Comparison of ENCODE assay signal across 2 cellular contexts in the genomic region with DNA sequence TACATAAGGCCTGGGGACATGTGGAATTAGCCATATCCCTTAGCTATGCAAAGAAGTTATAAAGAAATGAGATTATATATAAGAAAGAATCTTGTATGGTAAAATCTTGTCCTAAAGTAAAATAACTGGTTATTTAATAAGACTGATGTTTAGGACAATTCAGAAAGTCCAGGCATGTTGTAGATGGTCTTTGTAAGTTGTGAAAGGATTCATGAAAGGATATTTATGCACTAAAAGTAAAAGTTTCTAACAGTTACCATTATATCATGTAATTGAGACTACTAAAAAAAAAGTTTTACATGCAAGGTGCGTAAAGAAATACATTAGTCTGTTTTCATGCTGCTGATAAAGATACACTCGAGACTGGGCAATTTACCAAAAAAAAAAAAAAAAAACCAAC.
TF ChIP-seq lines count a peak whose summit lies in the region.

No MANE protein-coding gene starts in this region.

TF ChIP-seq in SK-N-SH treated with all-trans-retinoic acid at 6 μM for 48 hours, 23 proteins besides CTCF, POLR2A, EP300 and RAD21 (continued from another document):
- TF ChIP-seq TCF4 (CRISPR knock-in tag; IDR thresholded peaks at IDR 0.05; ENCODE audit: borderline replicate concordance), result no peak
- TF ChIP-seq ZNF565 (CRISPR knock-in tag; conservative IDR thresholded peaks at IDR 0.05; ENCODE audit: low read depth), result no peak
- TF ChIP-seq, protein P1, sequence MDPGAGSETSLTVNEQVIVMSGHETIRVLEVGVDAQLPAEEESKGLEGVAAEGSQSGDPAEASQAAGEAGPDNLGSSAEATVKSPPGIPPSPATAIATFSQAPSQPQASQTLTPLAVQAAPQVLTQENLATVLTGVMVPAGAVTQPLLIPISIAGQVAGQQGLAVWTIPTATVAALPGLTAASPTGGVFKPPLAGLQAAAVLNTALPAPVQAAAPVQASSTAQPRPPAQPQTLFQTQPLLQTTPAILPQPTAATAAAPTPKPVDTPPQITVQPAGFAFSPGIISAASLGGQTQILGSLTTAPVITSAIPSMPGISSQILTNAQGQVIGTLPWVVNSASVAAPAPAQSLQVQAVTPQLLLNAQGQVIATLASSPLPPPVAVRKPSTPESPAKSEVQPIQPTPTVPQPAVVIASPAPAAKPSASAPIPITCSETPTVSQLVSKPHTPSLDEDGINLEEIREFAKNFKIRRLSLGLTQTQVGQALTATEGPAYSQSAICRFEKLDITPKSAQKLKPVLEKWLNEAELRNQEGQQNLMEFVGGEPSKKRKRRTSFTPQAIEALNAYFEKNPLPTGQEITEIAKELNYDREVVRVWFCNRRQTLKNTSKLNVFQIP (CRISPR knock-in tag; IDR thresholded peaks at IDR 0.05; ENCODE audit: borderline replicate concordance, low read depth), result no peak
- TF ChIP-seq RARB (CRISPR knock-in tag; IDR thresholded peaks at IDR 0.05), result no peak
- no peak for TF ChIP-seq PPARA (CRISPR knock-in tag; IDR thresholded peaks at IDR 0.05; ENCODE audit: borderline replicate concordance)
- no peak for TF ChIP-seq ESRRG (CRISPR knock-in tag; IDR thresholded peaks at IDR 0.05)
- no peak for TF ChIP-seq ISL1 (CRISPR knock-in tag; IDR thresholded peaks at IDR 0.05)
- no peak for TF ChIP-seq ZFP30 (CRISPR knock-in tag; IDR thresholded peaks at IDR 0.05)
- TF ChIP-seq, protein P2, sequence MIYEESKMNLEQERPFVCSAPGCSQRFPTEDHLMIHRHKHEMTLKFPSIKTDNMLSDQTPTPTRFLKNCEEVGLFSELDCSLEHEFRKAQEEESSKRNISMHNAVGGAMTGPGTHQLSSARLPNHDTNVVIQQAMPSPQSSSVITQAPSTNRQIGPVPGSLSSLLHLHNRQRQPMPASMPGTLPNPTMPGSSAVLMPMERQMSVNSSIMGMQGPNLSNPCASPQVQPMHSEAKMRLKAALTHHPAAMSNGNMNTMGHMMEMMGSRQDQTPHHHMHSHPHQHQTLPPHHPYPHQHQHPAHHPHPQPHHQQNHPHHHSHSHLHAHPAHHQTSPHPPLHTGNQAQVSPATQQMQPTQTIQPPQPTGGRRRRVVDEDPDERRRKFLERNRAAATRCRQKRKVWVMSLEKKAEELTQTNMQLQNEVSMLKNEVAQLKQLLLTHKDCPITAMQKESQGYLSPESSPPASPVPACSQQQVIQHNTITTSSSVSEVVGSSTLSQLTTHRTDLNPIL (CRISPR knock-in tag; IDR thresholded peaks at IDR 0.05; ENCODE audit: low read depth), result no peak
- TF ChIP-seq, protein P3, sequence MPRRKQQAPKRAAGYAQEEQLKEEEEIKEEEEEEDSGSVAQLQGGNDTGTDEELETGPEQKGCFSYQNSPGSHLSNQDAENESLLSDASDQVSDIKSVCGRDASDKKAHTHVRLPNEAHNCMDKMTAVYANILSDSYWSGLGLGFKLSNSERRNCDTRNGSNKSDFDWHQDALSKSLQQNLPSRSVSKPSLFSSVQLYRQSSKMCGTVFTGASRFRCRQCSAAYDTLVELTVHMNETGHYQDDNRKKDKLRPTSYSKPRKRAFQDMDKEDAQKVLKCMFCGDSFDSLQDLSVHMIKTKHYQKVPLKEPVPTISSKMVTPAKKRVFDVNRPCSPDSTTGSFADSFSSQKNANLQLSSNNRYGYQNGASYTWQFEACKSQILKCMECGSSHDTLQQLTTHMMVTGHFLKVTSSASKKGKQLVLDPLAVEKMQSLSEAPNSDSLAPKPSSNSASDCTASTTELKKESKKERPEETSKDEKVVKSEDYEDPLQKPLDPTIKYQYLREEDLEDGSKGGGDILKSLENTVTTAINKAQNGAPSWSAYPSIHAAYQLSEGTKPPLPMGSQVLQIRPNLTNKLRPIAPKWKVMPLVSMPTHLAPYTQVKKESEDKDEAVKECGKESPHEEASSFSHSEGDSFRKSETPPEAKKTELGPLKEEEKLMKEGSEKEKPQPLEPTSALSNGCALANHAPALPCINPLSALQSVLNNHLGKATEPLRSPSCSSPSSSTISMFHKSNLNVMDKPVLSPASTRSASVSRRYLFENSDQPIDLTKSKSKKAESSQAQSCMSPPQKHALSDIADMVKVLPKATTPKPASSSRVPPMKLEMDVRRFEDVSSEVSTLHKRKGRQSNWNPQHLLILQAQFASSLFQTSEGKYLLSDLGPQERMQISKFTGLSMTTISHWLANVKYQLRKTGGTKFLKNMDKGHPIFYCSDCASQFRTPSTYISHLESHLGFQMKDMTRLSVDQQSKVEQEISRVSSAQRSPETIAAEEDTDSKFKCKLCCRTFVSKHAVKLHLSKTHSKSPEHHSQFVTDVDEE (CRISPR knock-in tag; IDR thresholded peaks at IDR 0.05), result no peak
- TF ChIP-seq ZNF8 (CRISPR knock-in tag; IDR thresholded peaks at IDR 0.05), result no peak
- TF ChIP-seq BACH2 (CRISPR knock-in tag; IDR thresholded peaks at IDR 0.05; ENCODE audit: borderline replicate concordance), result no peak

TF ChIP-seq in K562, 482 proteins besides CTCF, POLR2A, EP300 and RAD21:
- TF ChIP-seq, protein P4, sequence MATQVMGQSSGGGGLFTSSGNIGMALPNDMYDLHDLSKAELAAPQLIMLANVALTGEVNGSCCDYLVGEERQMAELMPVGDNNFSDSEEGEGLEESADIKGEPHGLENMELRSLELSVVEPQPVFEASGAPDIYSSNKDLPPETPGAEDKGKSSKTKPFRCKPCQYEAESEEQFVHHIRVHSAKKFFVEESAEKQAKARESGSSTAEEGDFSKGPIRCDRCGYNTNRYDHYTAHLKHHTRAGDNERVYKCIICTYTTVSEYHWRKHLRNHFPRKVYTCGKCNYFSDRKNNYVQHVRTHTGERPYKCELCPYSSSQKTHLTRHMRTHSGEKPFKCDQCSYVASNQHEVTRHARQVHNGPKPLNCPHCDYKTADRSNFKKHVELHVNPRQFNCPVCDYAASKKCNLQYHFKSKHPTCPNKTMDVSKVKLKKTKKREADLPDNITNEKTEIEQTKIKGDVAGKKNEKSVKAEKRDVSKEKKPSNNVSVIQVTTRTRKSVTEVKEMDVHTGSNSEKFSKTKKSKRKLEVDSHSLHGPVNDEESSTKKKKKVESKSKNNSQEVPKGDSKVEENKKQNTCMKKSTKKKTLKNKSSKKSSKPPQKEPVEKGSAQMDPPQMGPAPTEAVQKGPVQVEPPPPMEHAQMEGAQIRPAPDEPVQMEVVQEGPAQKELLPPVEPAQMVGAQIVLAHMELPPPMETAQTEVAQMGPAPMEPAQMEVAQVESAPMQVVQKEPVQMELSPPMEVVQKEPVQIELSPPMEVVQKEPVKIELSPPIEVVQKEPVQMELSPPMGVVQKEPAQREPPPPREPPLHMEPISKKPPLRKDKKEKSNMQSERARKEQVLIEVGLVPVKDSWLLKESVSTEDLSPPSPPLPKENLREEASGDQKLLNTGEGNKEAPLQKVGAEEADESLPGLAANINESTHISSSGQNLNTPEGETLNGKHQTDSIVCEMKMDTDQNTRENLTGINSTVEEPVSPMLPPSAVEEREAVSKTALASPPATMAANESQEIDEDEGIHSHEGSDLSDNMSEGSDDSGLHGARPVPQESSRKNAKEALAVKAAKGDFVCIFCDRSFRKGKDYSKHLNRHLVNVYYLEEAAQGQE (CRISPR knock-in tag; IDR thresholded peaks at IDR 0.05; ENCODE audit: low read depth), result no peak
- TF ChIP-seq ZFP36 (IDR thresholded peaks at IDR 0.05; ENCODE audit: low read depth, low read length, partially characterized antibody), result peak; percentile 14
- no peak for TF ChIP-seq SOX6 (IDR thresholded peaks at IDR 0.05)
TF ChIP-seq in K562: peak in this region for 1.
